10 cellular contexts compared by ENCODE assay signal in the genomic region with DNA sequence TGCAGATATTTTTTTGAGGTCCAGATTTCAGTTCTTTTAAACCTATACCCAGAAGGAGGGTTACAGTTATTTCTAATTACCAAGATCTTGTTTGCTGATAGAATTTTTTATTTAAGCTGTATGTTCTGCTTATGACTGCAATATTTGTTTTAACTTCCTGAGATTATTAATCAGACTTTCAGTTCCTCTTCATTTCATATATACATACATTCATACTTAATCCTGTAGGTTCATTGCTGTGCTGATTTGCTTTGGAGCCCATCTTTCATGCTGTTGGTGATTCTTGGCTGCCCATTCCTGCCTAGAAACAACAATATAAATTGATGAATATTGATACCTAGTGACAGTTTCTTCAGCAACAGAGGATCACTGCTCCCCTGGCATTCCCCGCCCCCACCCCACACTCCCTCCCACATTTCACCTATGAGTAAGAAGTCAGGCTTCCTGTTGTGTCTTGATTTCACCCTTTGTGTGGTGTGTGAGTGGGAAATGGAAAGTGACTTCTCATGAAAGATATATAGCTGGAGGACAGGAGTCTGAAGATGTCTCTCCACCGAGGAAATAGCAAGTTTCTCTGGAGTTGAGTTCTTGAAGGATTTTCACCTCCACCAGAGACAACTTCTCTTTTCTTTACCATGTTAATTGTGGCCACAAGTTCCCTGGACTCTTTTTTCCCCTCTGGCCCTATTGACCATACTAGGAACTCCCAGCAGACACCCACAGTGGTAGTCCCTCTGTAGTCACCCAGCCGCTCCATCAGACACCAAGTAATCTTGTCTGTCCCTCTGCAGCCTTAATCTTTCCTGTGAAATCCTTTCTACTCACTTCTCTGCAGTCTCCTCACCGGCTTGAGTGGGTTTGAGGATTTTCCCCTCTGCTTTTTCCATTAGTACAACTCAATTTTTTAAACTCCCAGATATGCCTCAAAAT.
A peak's percentile ranks its signal among the peaks of the same experiment; 100 is the strongest.
DNase-seq lines count a peak whose midpoint lies in the region; ATAC-seq and TF ChIP-seq lines count a peak whose summit lies in the region.
"Had no signal": no experiment of that assay in that cellular context is flagged by ENCODE, and none has a peak within 500 bp of the region (broad histone marks: within the 10 kb centered on the region; RNA-seq: fewer than 3 reads in every experiment).

No MANE protein-coding gene starts in this region.

- no peak overlapping the region for H3K4me2 ChIP-seq in mesendoderm (ENCODE audit: low read length)

- no peak overlapping the region for H2AK5ac ChIP-seq in mesendoderm (ENCODE audit: low read length)

- no peak overlapping the region for H4K8ac ChIP-seq in mesendoderm (ENCODE audit: low read depth, low read length)

- no peaks in the 10 kb centered on the region for H3K79me2 ChIP-seq in mesendoderm (ENCODE audit: control insufficient read depth, insufficient read depth, low read length)

- H2BK15ac ChIP-seq in mesendoderm (replicated peaks; ENCODE audit: low read depth) = no peak overlapping the region

- TF ChIP-seq POLR2A in prostate gland (IDR thresholded peaks at IDR 0.05) = no peak

- H4K5ac ChIP-seq in mesendoderm (ENCODE audit: low read length) = no peak overlapping the region

- H3K23ac ChIP-seq in mesendoderm (ENCODE audit: low read length) = no peak overlapping the region

- H3K36me3 Mint-ChIP-seq in T-helper 2 cell treated with Interferon-gamma antibody and Interleukin-4, amounts not matched to agents 5 μg/mL and 100 μg/mL, for 36 hours (ENCODE audit: low read depth) = peaks cover 4% of the 10 kb centered on the region

- no peak overlapping the region for H3K4ac ChIP-seq in mesendoderm (ENCODE audit: low read depth, low read length)

- intact Hi-C loops in prostate gland (cut with DNase I) = no loop called here

- DNase-seq in T-helper 2 cell treated with Interferon-gamma antibody and Interleukin-4, amounts not matched to agents 5 μg/mL and 100 μg/mL, for 36 hours (ENCODE audit: low spot score) = peak; percentile 15
- peak; percentile 5 for DNase-seq in mesendoderm
- DNase-seq in NCI-H446 treated with DMSO at 0.1 percent for 48 hours (lab: John Stamatoyannopoulos, UW) = no peak
- DNase-seq in MV-4-11 (lab: John Stamatoyannopoulos, UW) = no peak
- no peak for DNase-seq in prostate gland (ENCODE audit: low spot score)
- DNase-seq in SHP77 treated with DMSO at 0.1 percent for 48 hours (lab: John Stamatoyannopoulos, UW) = no peak

- H2BK120ac ChIP-seq in mesendoderm (ENCODE audit: low read depth, low read length) = no peak overlapping the region

- peak overlapping the region; percentile 37 for H3K4me3 Mint-ChIP-seq in T-helper 2 cell treated with Interferon-gamma antibody and Interleukin-4, amounts not matched to agents 5 μg/mL and 100 μg/mL, for 36 hours

- H3K56ac ChIP-seq in mesendoderm (ENCODE audit: low read length) = no peak overlapping the region

- H3K9ac ChIP-seq in mesendoderm (ENCODE audit: low read length) = no peak overlapping the region

- H3K4me1 ChIP-seq in mesendoderm (ENCODE audit: control insufficient read depth, low read depth, low read length) = no peaks in the 10 kb centered on the region
- H3K4me1 ChIP-seq in prostate gland (replicated peaks) = no peaks in the 10 kb centered on the region
- H3K4me1 ChIP-seq: SJSA1 had no signal

- H3K9me3 Mint-ChIP-seq in T-helper 2 cell treated with Interferon-gamma antibody and Interleukin-4, amounts not matched to agents 5 μg/mL and 100 μg/mL, for 36 hours = peaks cover 4% of the 10 kb centered on the region

- no peaks in the 10 kb centered on the region for H3K27me3 ChIP-seq in mesendoderm (ENCODE audit: insufficient read depth, low read length, poor library complexity)
- no peaks in the 10 kb centered on the region for H3K27me3 ChIP-seq in prostate gland (replicated peaks; ENCODE audit: insufficient read depth)
- H3K27me3 ChIP-seq: SJSA1 had no signal

- no peaks in the 10 kb centered on the region for H3K9me3 ChIP-seq in prostate gland
- H3K9me3 ChIP-seq: SJSA1 had no signal

- H3K27me3 Mint-ChIP-seq in T-helper 2 cell treated with Interferon-gamma antibody and Interleukin-4, amounts not matched to agents 5 μg/mL and 100 μg/mL, for 36 hours (ENCODE audit: low read depth) = peaks cover 6% of the 10 kb centered on the region

- H3K4me3 ChIP-seq in mesendoderm (ENCODE audit: low read length) = no peak overlapping the region
- no peak overlapping the region for H3K4me3 ChIP-seq in prostate gland
- H3K4me3 ChIP-seq: SJSA1 had no signal

- H3K27ac Mint-ChIP-seq in T-helper 2 cell treated with Interferon-gamma antibody and Interleukin-4, amounts not matched to agents 5 μg/mL and 100 μg/mL, for 36 hours = peak overlapping the region; percentile 12

- H3K79me1 ChIP-seq in mesendoderm (ENCODE audit: low read length) = no peaks in the 10 kb centered on the region

- H3K36me3 ChIP-seq in mesendoderm (ENCODE audit: control insufficient read depth, insufficient read depth, low read length) = no peaks in the 10 kb centered on the region
- no peaks in the 10 kb centered on the region for H3K36me3 ChIP-seq in prostate gland
- H3K36me3 ChIP-seq: SJSA1 had no signal

- peaks cover 20% of the 10 kb centered on the region for H3K4me1 Mint-ChIP-seq in T-helper 2 cell treated with Interferon-gamma antibody and Interleukin-4, amounts not matched to agents 5 μg/mL and 100 μg/mL, for 36 hours (ENCODE audit: low read depth)

- H3K27ac ChIP-seq in mesendoderm (ENCODE audit: low read depth, low read length) (no peak overlapping the region), prostate gland (no peak overlapping the region)
- H3K27ac ChIP-seq: epithelial cell of prostate, SJSA1 had no signal

- no peak overlapping the region for H2BK5ac ChIP-seq in mesendoderm (ENCODE audit: low read length)

- WGBS in mesendoderm (ENCODE audit: extremely low coverage, insufficient coverage, low lambda C conversion rate) = no CpG with 5 or more reads among the region's 4 CpGs
- WGBS in prostate gland = 90% methylated on average over 4 of the region's 4 CpGs

- H3K18ac ChIP-seq in mesendoderm (ENCODE audit: low read length) = no peak overlapping the region

- ATAC-seq in GM18511 (IDR thresholded peaks at IDR 0.05; ENCODE audit: unreplicated experiment) = peak; percentile 92
- ATAC-seq in HG02610 (IDR thresholded peaks at IDR 0.05; ENCODE audit: unreplicated experiment) = peak; percentile 86

- TF ChIP-seq CTCF in prostate gland (IDR thresholded peaks at IDR 0.05) = no peak

Comparison
In these comparisons a context has a peak if more than half of its experiments do, and no peak if none do; other contexts are left out.
1. DNase-seq: peak in T-helper 2 cell treated with Interferon-gamma antibody and Interleukin-4, amounts not matched to agents 5 μg/mL and 100 μg/mL, for 36 hours (single experiment) and mesendoderm (single experiment); none in NCI-H446 treated with DMSO at 0.1 percent for 48 hours (single experiment), MV-4-11 (single experiment), prostate gland (single experiment) and SHP77 treated with DMSO at 0.1 percent for 48 hours (single experiment).